Comparison of ENCODE assay signal across 1 cellular context in the genomic region with DNA sequence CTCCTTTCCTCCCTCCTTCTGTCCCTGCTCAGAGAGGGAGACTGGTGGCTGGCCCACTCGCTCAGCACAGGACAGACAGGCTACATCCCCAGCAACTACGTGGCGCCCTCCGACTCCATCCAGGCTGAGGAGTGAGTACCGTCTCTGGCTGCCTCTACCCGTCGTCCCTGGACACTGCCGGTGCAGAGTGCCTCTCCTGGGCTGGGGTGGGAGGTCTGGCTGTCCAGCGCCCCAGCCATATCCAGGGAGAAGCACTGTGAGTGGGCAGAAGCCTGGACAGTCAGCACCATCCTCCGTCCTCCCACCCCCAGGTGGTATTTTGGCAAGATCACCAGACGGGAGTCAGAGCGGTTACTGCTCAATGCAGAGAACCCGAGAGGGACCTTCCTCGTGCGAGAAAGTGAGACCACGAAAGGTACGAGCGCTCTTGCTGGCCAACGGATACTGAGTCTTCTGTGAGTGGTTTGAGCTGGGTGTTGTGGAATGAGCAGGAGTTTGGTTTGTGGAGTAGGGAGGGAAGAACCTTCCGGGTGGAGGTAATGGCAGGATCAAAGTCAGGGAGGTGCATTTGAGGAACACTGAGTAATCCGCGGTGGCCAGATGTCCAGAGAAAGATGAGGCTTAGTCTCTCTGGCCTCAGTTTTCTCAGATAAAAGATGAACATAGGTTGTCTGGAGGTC.
TF ChIP-seq lines count a peak whose summit lies in the region.

No MANE protein-coding gene starts in this region.

TF ChIP-seq in HepG2, 621 proteins besides CTCF, POLR2A, EP300 and RAD21:
- peak; percentile 22; the same call in 1 of the 2 replicates for TF ChIP-seq MTA1 (CRISPR knock-in tag; IDR thresholded peaks at IDR 0.05; ENCODE audit: borderline replicate concordance)
- no peak for TF ChIP-seq ZNF224 (CRISPR knock-in tag; IDR thresholded peaks at IDR 0.05)
- no peak for TF ChIP-seq MEIS2 (CRISPR knock-in tag; IDR thresholded peaks at IDR 0.05)
- TF ChIP-seq ZNF263 (CRISPR knock-in tag; IDR thresholded peaks at IDR 0.05), result 0 out of 2 replicates have a peak, but pooled peaks have one; percentile 10
- TF ChIP-seq, protein P1, sequence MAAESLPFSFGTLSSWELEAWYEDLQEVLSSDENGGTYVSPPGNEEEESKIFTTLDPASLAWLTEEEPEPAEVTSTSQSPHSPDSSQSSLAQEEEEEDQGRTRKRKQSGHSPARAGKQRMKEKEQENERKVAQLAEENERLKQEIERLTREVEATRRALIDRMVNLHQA (CRISPR knock-in tag; IDR thresholded peaks at IDR 0.05), result no peak
- no peak for TF ChIP-seq ZNF549 (CRISPR knock-in tag; IDR thresholded peaks at IDR 0.05)
- 0 out of 2 replicates have a peak, but pooled peaks have one; percentile 12 for TF ChIP-seq DNMT1 (CRISPR knock-in tag; IDR thresholded peaks at IDR 0.05)
- TF ChIP-seq AGO2 (optimal IDR thresholded peaks at IDR 0.05; ENCODE audit: low read depth, low read length), result peak; percentile 74
- TF ChIP-seq ZNF768 (CRISPR knock-in tag; IDR thresholded peaks at IDR 0.05), result peak; percentile 85
- peak; percentile 55; the same call in 1 of the 2 replicates for TF ChIP-seq ZNF274 (CRISPR knock-in tag; IDR thresholded peaks at IDR 0.05)
- no peak for TF ChIP-seq ZNF724P (CRISPR knock-in tag; IDR thresholded peaks at IDR 0.05; ENCODE audit: borderline replicate concordance)
- TF ChIP-seq, protein P2, sequence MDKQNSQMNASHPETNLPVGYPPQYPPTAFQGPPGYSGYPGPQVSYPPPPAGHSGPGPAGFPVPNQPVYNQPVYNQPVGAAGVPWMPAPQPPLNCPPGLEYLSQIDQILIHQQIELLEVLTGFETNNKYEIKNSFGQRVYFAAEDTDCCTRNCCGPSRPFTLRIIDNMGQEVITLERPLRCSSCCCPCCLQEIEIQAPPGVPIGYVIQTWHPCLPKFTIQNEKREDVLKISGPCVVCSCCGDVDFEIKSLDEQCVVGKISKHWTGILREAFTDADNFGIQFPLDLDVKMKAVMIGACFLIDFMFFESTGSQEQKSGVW (CRISPR knock-in tag; IDR thresholded peaks at IDR 0.05; ENCODE audit: borderline replicate concordance), result no peak
- TF ChIP-seq MEIS1 (CRISPR knock-in tag; IDR thresholded peaks at IDR 0.05; ENCODE audit: borderline replicate concordance), result no peak
- peak; percentile 16; the same call in 1 of the 2 replicates for TF ChIP-seq NFKB2 (CRISPR knock-in tag; IDR thresholded peaks at IDR 0.05; ENCODE audit: borderline replicate concordance)
- TF ChIP-seq, protein P3, sequence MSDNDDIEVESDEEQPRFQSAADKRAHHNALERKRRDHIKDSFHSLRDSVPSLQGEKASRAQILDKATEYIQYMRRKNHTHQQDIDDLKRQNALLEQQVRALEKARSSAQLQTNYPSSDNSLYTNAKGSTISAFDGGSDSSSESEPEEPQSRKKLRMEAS (IDR thresholded peaks at IDR 0.05), result no peak
